20 cellular contexts compared by ENCODE assay signal in the genomic region with DNA sequence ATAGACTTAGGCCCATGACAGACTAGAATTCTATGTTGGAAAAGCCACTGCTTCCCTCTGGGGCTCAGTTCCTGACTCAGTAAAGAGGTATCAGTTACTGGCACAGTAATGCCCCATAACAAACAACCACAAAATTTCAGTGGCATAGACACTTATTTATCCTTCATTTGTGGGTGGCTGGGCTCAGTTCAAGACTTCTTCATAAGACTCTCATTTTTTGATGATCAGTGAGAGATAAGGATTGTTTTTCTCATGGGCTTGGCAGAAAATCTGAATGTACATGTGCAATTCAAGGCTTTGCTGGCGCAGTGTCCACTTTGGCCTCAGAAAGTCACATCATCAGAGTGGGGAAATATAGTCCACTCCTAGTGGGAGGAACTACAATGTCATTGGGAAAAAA.
"Had no signal": no experiment of that assay in that cellular context is flagged by ENCODE, and none has a peak within 500 bp of the region (broad histone marks: within the 10 kb centered on the region; RNA-seq: fewer than 3 reads in every experiment).

No MANE protein-coding gene starts in this region.

- DNase-seq: activated CD4-positive, alpha-beta T cell treated with anti-CD3 and anti-CD28 coated beads for 1 hour; activated CD4-positive, alpha-beta T cell treated with anti-CD3 and anti-CD28 coated beads, Interleukin-2, amount 50 U/mL, for 1 hour; activated CD8-positive, alpha-beta T cell treated with anti-CD3 and anti-CD28 coated beads, Interleukin-2, amount 10 ng/mL, durations not matched to agents 7 days and 5 days; activated gamma-delta T cell; activated naive CD4-positive, alpha-beta T cell treated with anti-CD3 and anti-CD28 coated beads, Interleukin-2, amount 50 U/mL, for 16 hours; activated naive CD8-positive, alpha-beta T cell treated with anti-CD3 and anti-CD28 coated beads, Interleukin-2, amount 50 U/mL, for 24 hours; colonic mucosa; dorsolateral prefrontal cortex; effector memory CD8-positive, alpha-beta T cell; heart left ventricle; left colon; mesenchymal stem cell; mucosa of descending colon; retina; stimulated activated CD4-positive, alpha-beta T cell treated with anti-CD3 and anti-CD28 coated beads, Interleukin-4, amount 100 ng/mL, for 24 hours; T-cell; tibial artery had no signal

- H3K27ac ChIP-seq: colonic mucosa, dorsolateral prefrontal cortex, heart left ventricle, tibial artery had no signal

- H3K9me3 Mint-ChIP-seq: activated naive CD8-positive, alpha-beta T cell treated with anti-CD3 and anti-CD28 coated beads, Interleukin-2, amount 50 U/mL, for 24 hours; stimulated activated naive CD8-positive, alpha-beta T cell treated with anti-CD3 and anti-CD28 coated beads, Interleukin-15, Interleukin-2, amounts not matched to agents 100 ng/mL and 50 ng/mL, for 24 hours had no signal

- H3K36me3 Mint-ChIP-seq: T-cell had no signal

- H3K27me3 Mint-ChIP-seq: activated naive CD8-positive, alpha-beta T cell treated with anti-CD3 and anti-CD28 coated beads, Interleukin-2, amount 50 U/mL, for 24 hours; effector memory CD8-positive, alpha-beta T cell; progenitor cell of endocrine pancreas; stimulated activated naive CD8-positive, alpha-beta T cell treated with anti-CD3 and anti-CD28 coated beads, Interleukin-15, Interleukin-2, amounts not matched to agents 100 ng/mL and 50 ng/mL, for 24 hours; T-cell had no signal

- H3K27me3 ChIP-seq: colonic mucosa, dorsolateral prefrontal cortex, heart left ventricle, tibial artery had no signal

- H3K27ac Mint-ChIP-seq: activated CD8-positive, alpha-beta T cell treated with anti-CD3 and anti-CD28 coated beads, Interleukin-2, amount 10 ng/mL, durations not matched to agents 7 days and 5 days; activated naive CD8-positive, alpha-beta T cell treated with anti-CD3 and anti-CD28 coated beads, Interleukin-2, amount 50 U/mL, for 24 hours; activated T-helper 1 cell treated with anti-CD3 and anti-CD28 coated beads, Interleukin-12 subunit alpha, Interleukin-12 subunit beta, Interleukin-2, Interleukin-4 antibody, amounts not matched to agents 30 ng/mL and 10 ng/mL and 1 ng/mL, durations not matched to agents 14 hours and 24 hours and 36 hours; effector memory CD8-positive, alpha-beta T cell; progenitor cell of endocrine pancreas; stimulated activated naive CD8-positive, alpha-beta T cell treated with anti-CD3 and anti-CD28 coated beads, Interleukin-15, Interleukin-2, amounts not matched to agents 100 ng/mL and 50 ng/mL, for 24 hours; T-cell had no signal

- H3K4me1 ChIP-seq: colonic mucosa, heart left ventricle, tibial artery had no signal

- H3K9me3 ChIP-seq: colonic mucosa, heart left ventricle, mucosa of descending colon, tibial artery had no signal

- H3K4me3 Mint-ChIP-seq: activated CD8-positive, alpha-beta T cell treated with anti-CD3 and anti-CD28 coated beads, Interleukin-2, amount 10 ng/mL, durations not matched to agents 7 days and 5 days; activated naive CD8-positive, alpha-beta T cell treated with anti-CD3 and anti-CD28 coated beads, Interleukin-2, amount 50 U/mL, for 24 hours; activated T-helper 1 cell treated with anti-CD3 and anti-CD28 coated beads, Interleukin-12 subunit alpha, Interleukin-12 subunit beta, Interleukin-2, Interleukin-4 antibody, amounts not matched to agents 30 ng/mL and 10 ng/mL and 1 ng/mL, durations not matched to agents 14 hours and 24 hours and 36 hours; effector memory CD8-positive, alpha-beta T cell; stimulated activated naive CD8-positive, alpha-beta T cell treated with anti-CD3 and anti-CD28 coated beads, Interleukin-15, Interleukin-2, amounts not matched to agents 100 ng/mL and 50 ng/mL, for 24 hours; T-cell had no signal

- H3K4me3 ChIP-seq: colonic mucosa, dorsolateral prefrontal cortex, heart left ventricle, mucosa of descending colon, tibial artery had no signal

- H3K36me3 ChIP-seq: colonic mucosa, heart left ventricle, tibial artery had no signal

- H3K4me1 Mint-ChIP-seq: activated naive CD8-positive, alpha-beta T cell treated with anti-CD3 and anti-CD28 coated beads, Interleukin-2, amount 50 U/mL, for 24 hours; T-cell had no signal
